ENCODE assay signal across 1 cellular context in the genomic region with DNA sequence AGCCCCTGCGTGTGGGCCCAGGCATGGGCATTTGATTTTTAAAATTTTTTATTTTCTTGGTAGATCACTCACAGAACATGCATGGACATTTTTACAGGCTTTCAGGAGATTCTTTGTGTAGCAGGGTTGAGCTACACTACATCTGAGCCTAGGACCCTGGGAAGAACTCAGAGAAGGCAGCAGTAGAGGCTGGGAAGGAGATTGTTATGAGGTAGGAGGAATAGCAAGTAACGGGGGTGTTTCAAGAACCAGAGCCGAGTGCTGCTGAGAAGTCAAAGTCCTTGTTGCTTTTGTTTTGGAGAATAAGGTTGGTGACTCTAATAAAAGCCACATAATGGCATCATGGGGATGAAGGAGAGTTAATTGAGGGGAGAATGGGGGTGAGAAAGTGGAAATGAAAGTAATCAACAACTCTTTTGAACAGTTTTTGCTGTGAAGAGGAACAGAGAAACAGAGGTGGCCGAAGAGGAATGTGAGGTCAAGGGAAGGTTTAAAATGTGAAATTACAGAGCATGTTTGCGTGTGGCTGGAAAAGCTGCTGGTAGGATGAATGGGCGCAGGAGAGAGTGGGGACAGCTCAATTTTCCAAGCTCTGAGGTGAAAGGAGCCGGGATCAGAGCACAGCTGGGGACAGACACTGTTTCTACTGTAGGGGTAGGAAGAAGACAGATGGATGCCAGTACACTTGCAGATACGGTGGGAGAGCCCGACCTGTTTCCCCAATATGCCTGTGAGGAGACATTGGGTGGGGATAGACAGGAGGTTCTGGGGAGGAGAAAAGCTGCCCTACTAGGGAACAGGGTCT.
TF ChIP-seq lines count a peak whose summit lies in the region.

No MANE protein-coding gene starts in this region.

TF ChIP-seq in HEK293, 187 proteins besides CTCF, POLR2A, EP300 and RAD21:
- no peak for TF ChIP-seq ZNF548 (tag by site-specific recombination; IDR thresholded peaks at IDR 0.05)
- peak; percentile 99 for TF ChIP-seq PRDM1 (tag by site-specific recombination; IDR thresholded peaks at IDR 0.05)
- TF ChIP-seq SP7 (tag by site-specific recombination; IDR thresholded peaks at IDR 0.05): no peak
